In the genomic region with DNA sequence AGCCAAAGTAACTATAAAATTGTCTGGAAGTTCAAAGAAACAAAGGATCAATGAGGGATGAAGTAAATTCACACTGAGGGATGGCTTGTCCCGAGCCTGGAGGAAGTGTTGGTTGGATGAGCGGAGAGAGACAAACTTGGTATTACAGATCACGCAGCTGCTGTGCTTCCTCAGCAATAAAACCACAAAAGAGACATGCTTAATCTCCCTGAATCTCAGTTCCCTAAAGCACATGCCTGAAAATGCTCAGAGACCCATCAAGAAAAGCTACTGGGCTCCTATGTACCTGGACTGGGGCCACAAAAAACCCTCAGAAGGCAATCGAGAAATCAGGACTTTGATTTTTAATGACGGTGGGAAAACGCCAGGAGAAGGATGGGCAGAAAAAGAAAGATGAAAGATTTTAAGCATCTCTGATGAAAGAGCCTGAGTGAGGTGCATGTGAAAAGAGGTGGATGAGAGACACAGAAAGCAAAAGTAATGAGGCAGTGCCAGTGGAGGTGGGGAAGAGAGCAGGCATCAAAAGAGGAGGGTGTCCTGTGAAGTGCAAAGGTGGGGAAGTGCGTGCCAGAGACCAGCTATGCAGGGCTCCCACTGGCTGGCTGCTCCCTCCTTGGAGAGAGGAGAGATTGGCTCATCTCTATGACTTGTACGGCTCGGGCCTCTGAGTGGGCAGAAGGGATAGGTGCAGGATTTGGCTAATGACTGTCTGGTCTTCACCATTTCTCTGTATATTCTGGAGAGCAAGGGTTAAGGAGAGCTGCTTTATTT, we compare ENCODE assay signal across 1 cellular context.
TF ChIP-seq lines count a peak whose summit lies in the region.

No MANE protein-coding gene starts in this region.

TF ChIP-seq in GM23338, 12 proteins besides CTCF, POLR2A, EP300 and RAD21 (continued from another document):
- TF ChIP-seq ZNF462 (CRISPR knock-in tag; IDR thresholded peaks at IDR 0.05) (no peak), STAT1 (IDR thresholded peaks at IDR 0.05; ENCODE audit: unreplicated experiment) (no peak), POLR2AphosphoS5 (IDR thresholded peaks at IDR 0.05; ENCODE audit: low read depth) (no peak), ZNF114 (CRISPR knock-in tag; IDR thresholded peaks at IDR 0.05) (no peak), ZNF331 (CRISPR knock-in tag; IDR thresholded peaks at IDR 0.05; ENCODE audit: low read depth) (no peak), EZH2 (IDR thresholded peaks at IDR 0.05; ENCODE audit: low read depth, unreplicated experiment) (no peak), CREB1 (CRISPR knock-in tag; IDR thresholded peaks at IDR 0.05; ENCODE audit: low read depth) (no peak)
- TF ChIP-seq, protein P1, sequence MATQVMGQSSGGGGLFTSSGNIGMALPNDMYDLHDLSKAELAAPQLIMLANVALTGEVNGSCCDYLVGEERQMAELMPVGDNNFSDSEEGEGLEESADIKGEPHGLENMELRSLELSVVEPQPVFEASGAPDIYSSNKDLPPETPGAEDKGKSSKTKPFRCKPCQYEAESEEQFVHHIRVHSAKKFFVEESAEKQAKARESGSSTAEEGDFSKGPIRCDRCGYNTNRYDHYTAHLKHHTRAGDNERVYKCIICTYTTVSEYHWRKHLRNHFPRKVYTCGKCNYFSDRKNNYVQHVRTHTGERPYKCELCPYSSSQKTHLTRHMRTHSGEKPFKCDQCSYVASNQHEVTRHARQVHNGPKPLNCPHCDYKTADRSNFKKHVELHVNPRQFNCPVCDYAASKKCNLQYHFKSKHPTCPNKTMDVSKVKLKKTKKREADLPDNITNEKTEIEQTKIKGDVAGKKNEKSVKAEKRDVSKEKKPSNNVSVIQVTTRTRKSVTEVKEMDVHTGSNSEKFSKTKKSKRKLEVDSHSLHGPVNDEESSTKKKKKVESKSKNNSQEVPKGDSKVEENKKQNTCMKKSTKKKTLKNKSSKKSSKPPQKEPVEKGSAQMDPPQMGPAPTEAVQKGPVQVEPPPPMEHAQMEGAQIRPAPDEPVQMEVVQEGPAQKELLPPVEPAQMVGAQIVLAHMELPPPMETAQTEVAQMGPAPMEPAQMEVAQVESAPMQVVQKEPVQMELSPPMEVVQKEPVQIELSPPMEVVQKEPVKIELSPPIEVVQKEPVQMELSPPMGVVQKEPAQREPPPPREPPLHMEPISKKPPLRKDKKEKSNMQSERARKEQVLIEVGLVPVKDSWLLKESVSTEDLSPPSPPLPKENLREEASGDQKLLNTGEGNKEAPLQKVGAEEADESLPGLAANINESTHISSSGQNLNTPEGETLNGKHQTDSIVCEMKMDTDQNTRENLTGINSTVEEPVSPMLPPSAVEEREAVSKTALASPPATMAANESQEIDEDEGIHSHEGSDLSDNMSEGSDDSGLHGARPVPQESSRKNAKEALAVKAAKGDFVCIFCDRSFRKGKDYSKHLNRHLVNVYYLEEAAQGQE (IDR thresholded peaks at IDR 0.05; ENCODE audit: unreplicated experiment) = no peak
- TF ChIP-seq, protein P2, sequence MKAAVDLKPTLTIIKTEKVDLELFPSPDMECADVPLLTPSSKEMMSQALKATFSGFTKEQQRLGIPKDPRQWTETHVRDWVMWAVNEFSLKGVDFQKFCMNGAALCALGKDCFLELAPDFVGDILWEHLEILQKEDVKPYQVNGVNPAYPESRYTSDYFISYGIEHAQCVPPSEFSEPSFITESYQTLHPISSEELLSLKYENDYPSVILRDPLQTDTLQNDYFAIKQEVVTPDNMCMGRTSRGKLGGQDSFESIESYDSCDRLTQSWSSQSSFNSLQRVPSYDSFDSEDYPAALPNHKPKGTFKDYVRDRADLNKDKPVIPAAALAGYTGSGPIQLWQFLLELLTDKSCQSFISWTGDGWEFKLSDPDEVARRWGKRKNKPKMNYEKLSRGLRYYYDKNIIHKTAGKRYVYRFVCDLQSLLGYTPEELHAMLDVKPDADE (IDR thresholded peaks at IDR 0.05) = no peak
